ENCODE assay signal across 10 cellular contexts in the genomic region with DNA sequence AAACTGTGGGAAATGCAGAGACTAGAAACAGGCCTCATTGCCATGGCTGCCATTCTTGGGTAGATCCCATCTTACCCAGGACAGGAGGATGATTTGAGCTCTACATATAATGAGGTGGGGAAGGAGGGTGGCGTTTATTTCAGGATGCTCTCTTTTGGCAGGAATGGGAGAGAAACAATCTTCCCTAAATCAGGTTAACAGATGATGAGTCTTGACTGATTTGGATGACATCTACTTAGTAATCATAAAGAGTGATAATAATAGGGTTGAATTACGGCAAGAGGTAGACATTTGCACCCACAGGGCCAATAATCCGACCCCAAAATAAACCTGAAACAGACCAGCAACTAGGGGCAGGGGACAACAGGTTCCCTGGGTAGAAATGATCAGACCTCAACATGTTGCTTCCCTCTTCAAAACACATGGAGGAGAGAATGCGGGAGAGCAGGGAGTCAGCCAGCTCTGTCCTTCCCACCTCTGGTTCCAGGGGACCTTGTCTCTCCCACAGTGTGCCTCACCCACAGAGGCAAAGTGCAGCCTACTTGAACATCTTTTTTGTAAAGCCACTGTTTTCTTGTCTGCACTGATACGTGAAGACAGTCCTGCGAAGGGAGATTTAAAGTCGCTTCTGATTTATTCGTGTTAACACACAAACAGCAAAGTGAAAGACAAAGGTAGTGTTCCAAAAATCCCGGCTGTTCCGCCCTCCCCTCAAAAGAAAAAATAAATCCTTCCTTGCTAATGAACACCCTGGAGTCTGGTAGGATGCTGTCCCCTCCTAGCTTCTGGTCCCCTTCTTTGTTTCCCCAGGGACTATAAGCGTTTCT. TPM values are rescaled to one million over a fixed set of nuclear protein-coding genes. Genes with fewer than 3 reads are reported as not detected.
A peak's percentile ranks its signal among the peaks of the same experiment; 100 is the strongest.
DNase-seq lines count a peak whose midpoint lies in the region; ATAC-seq and TF ChIP-seq lines count a peak whose summit lies in the region.
"Had no signal": no experiment of that assay in that cellular context is flagged by ENCODE, and none has a peak within 500 bp of the region (broad histone marks: within the 10 kb centered on the region; RNA-seq: fewer than 3 reads in every experiment).

No MANE protein-coding gene starts in this region.

- DNase-seq in Caki2 (ENCODE audit: low read depth) (peak; percentile 35), SK-N-SH (no peak), fibroblast of the aortic adventitia (ENCODE audit: low read depth) (no peak), gastrocnemius medialis (no peak), MV-4-11 (lab: John Stamatoyannopoulos, UW) (no peak), DMS53 treated with DMSO at 0.1 percent for 48 hours (lab: John Stamatoyannopoulos, UW; ENCODE audit: unreplicated experiment) (no peak)
- DNase-seq: hippocampal formation had no signal

- H3K4me2 ChIP-seq in SK-N-SH: peak overlapping the region; percentile 71

- ATAC-seq in gastrocnemius medialis: no peak
- ATAC-seq in HG02885 (IDR thresholded peaks at IDR 0.05; ENCODE audit: poor library complexity, unreplicated experiment): no peak
- no peak for ATAC-seq in HG02588 (IDR thresholded peaks at IDR 0.05; ENCODE audit: unreplicated experiment)
- ATAC-seq: GM12878 had no signal

- in situ Hi-C loops in Caki2 (cut with HindIII; ENCODE audit: low pct_unique_long_range_greater_than_20kb, low sequenced_read_pairs): no loop called here
- in situ Hi-C loops in gastrocnemius medialis (cut with MboI; ENCODE audit: low sequenced_read_pairs in 4 of 4): no loop called here

- H3K9me2 ChIP-seq in SK-N-SH: no peaks in the 10 kb centered on the region

- H3K27ac ChIP-seq in SK-N-SH (ENCODE audit: low read depth in 2 of 2, low read length in 1 of 2): no peak overlapping the region
- no peak overlapping the region for H3K27ac ChIP-seq in gastrocnemius medialis

- H3K4me1 ChIP-seq in SK-N-SH (ENCODE audit: control insufficient read depth in 1 of 2, insufficient read depth in 2 of 2, low read depth in 1 of 2, low read length in 1 of 2) (no peaks in the 10 kb centered on the region; a peak in 1 of 4 replicates), gastrocnemius medialis (peaks cover 5 to 18% of the 10 kb centered on the region in 2 donors)

- no peaks in the 10 kb centered on the region for H3K36me3 ChIP-seq in SK-N-SH (replicated peaks in 1 of 2; ENCODE audit: control insufficient read depth in 1 of 2, insufficient read depth in 2 of 2, low read length in 1 of 2)
- no peaks in the 10 kb centered on the region for H3K36me3 ChIP-seq in gastrocnemius medialis

- TF ChIP-seq CTCF in SK-N-SH (IDR thresholded peaks at IDR 0.05) (no peak), fibroblast of the aortic adventitia (IDR thresholded peaks at IDR 0.05; ENCODE audit: insufficient read depth, low read length) (no peak), gastrocnemius medialis (IDR thresholded peaks at IDR 0.05 in 4 of 5, conservative IDR thresholded peaks at IDR 0.05 in 1 of 5) (no peak)

- 13% methylated on average over 11 of the region's 11 CpGs for WGBS in SK-N-SH (ENCODE audit: low lambda C conversion rate)

- H3K9me3 ChIP-seq in SK-N-SH (no peaks in the 10 kb centered on the region), gastrocnemius medialis (no peaks in the 10 kb centered on the region)

- intact Hi-C loops in gastrocnemius medialis (cut with DNase I; ENCODE audit: low total_unique reads): no loop called here

- H3K27me3 ChIP-seq in SK-N-SH (ENCODE audit: insufficient read depth): peaks cover 46% of the 10 kb centered on the region
- H3K27me3 ChIP-seq in gastrocnemius medialis: peaks cover 42 to 56% (median 55%) of the 10 kb centered on the region in 3 donors

- no peak for TF ChIP-seq RAD21 in SK-N-SH (IDR thresholded peaks at IDR 0.05; ENCODE audit: low read length)

- H3K4me3 ChIP-seq in SK-N-SH (ENCODE audit: low read depth in 2 of 2, low read length in 1 of 2) (peak overlapping the region in 1 of 2 experiments; percentile 58; a peak in 3 of 4 replicates), fibroblast of the aortic adventitia (ENCODE audit: low read depth, low read length) (peak overlapping the region; percentile 69), gastrocnemius medialis (peak overlapping the region; percentile 29 to 75 (median 50))
- H3K4me3 ChIP-seq: GM12878 had no signal

- POLR2A ChIA-PET in SK-N-SH (lab: Yijun Ruan, JAX): no interaction called here

- no peaks in the 10 kb centered on the region for H3K79me2 ChIP-seq in SK-N-SH (ENCODE audit: insufficient read depth)

- peaks cover 3% of the 10 kb centered on the region for H3F3A ChIP-seq in SK-N-SH (replicated peaks; ENCODE audit: insufficient read depth)

- no peak overlapping the region for H3K9ac ChIP-seq in SK-N-SH

- TF ChIP-seq POLR2A in gastrocnemius medialis (IDR thresholded peaks at IDR 0.05): no peak

- CTCF ChIA-PET in SK-N-SH (lab: Yijun Ruan, JAX): no interaction called here

- no peak for TF ChIP-seq EP300 in SK-N-SH (IDR thresholded peaks at IDR 0.05; ENCODE audit: borderline replicate concordance in 1 of 2, low read depth in 1 of 2, low read length in 1 of 2)

- no peak overlapping the region for H2AFZ ChIP-seq in SK-N-SH (ENCODE audit: low read depth)

- H4K20me1 ChIP-seq in SK-N-SH (ENCODE audit: insufficient read depth): no peaks in the 10 kb centered on the region

TF ChIP-seq in SK-N-SH, 30 proteins besides CTCF, POLR2A, EP300 and RAD21:
- TF ChIP-seq TAF1 (IDR thresholded peaks at IDR 0.05; ENCODE audit: borderline replicate concordance, low read depth, low read length) (no peak), POLR2AphosphoS5 (IDR thresholded peaks at IDR 0.05; ENCODE audit: low read depth, low read length) (no peak)

RNA-seq across cellular contexts. Expression of gene FOXQ1, which starts 3.9 kb away (rescaled TPM):
- 13.6 and 23.2 TPM in 2 replicates for total RNA-seq in Caki2 (2014; rRNA removed; shearing (Covaris generic); ENCODE audit: low replicate concordance)
- not detected in 2 replicates for polyA plus RNA-seq in SK-N-SH (2012; rRNA removed)
- not detected in 2 replicates for polyA plus RNA-seq in SK-N-SH (2012; cell fraction: cytosol; rRNA removed)
- not detected in 2 replicates for polyA plus RNA-seq in SK-N-SH (2012; cell fraction: nucleus; rRNA removed)
- total RNA-seq in fibroblast of the aortic adventitia (ENCODE audit: low replicate concordance): 1.3 TPM in 1 of 2 replicates, not detected in the other
- under 1 TPM in 1 of 4 donors, not detected in 3; 0.42 TPM for total RNA-seq in gastrocnemius medialis
- polyA plus RNA-seq: GM12878 had no signal
